ENCODE assay signal across 23 cellular contexts in genomic region chrX:8749697-8750096, GRCh38. TPM values are rescaled to one million over a fixed set of nuclear protein-coding genes. Genes with fewer than 3 reads are reported as not detected.
DNase-seq lines count a peak whose midpoint lies in the region; ATAC-seq, FAIRE-seq and TF ChIP-seq lines count a peak whose summit lies in the region.
"Had no signal": no experiment of that assay in that cellular context is flagged by ENCODE, and none has a peak within 500 bp of the region (broad histone marks: within the 10 kb centered on the region; RNA-seq: fewer than 3 reads in every experiment).

No MANE protein-coding gene starts in this region.

- H3K27ac Mint-ChIP-seq in astrocyte (ENCODE audit: unreplicated experiment), result no peak overlapping the region
- H3K27ac Mint-ChIP-seq: CD4-positive, alpha-beta memory T cell; HFFc6 had no signal

- TF ChIP-seq CTCF in astrocyte (IDR thresholded peaks at IDR 0.05; ENCODE audit: insufficient read depth, low read depth, low read length), result no peak
- TF ChIP-seq CTCF in mucosa of descending colon (IDR thresholded peaks at IDR 0.05), result no peak

- no peak overlapping the region for H3K9ac ChIP-seq in astrocyte (ENCODE audit: low read length)

- H3K9me3 Mint-ChIP-seq in astrocyte (ENCODE audit: unreplicated experiment), result no peaks in the 10 kb centered on the region
- H3K9me3 Mint-ChIP-seq: CD4-positive, alpha-beta memory T cell; HFFc6 had no signal

- H2AFZ ChIP-seq in astrocyte (ENCODE audit: low read depth, low read length), result no peak overlapping the region

- H3K9me3 ChIP-seq in astrocyte (ENCODE audit: insufficient read depth, low read depth, low read length), result no peaks in the 10 kb centered on the region
- no peaks in the 10 kb centered on the region for H3K9me3 ChIP-seq in mucosa of descending colon
- H3K9me3 ChIP-seq: A549, HAP-1 had no signal

- intact Hi-C loops in mucosa of descending colon (cut with DNase I, micrococcal nuclease), result no loop called here

- FAIRE-seq in astrocyte (lab: Jason Lieb, UNC), result peak; percentile 78
- FAIRE-seq: GM12891, GM18507, H54 had no signal

- H3K4me1 ChIP-seq in astrocyte (ENCODE audit: insufficient read depth, low read length) (no peaks in the 10 kb centered on the region), mucosa of descending colon (ENCODE audit: low read depth) (no peaks in the 10 kb centered on the region)
- H3K4me1 ChIP-seq: A549, HAP-1 had no signal

- H3K79me2 ChIP-seq in astrocyte (ENCODE audit: insufficient read depth, low read length), result no peaks in the 10 kb centered on the region

- no peak overlapping the region for H3K4me3 Mint-ChIP-seq in astrocyte (ENCODE audit: unreplicated experiment)
- H3K4me3 Mint-ChIP-seq: CD4-positive, alpha-beta memory T cell; HFFc6 had no signal

- peak; percentile 51 for ATAC-seq in mucosa of descending colon

- in situ Hi-C loops in ACHN (cut with HindIII; ENCODE audit: low pct_ligation_motif_present, low pct_unique_long_range_greater_than_20kb, low sequenced_read_pairs), result no loop called here

- H3K27me3 Mint-ChIP-seq in astrocyte (ENCODE audit: low read depth, unreplicated experiment), result no peaks in the 10 kb centered on the region

- H3K27ac ChIP-seq in astrocyte (ENCODE audit: low read depth, low read length), result no peak overlapping the region
- H3K27ac ChIP-seq: A549 had no signal

- H3K36me3 ChIP-seq in astrocyte (ENCODE audit: insufficient read depth, low read length) (no peaks in the 10 kb centered on the region), mucosa of descending colon (ENCODE audit: low read depth) (no peaks in the 10 kb centered on the region)
- H3K36me3 ChIP-seq: HAP-1 had no signal

- H3K4me1 Mint-ChIP-seq in astrocyte (ENCODE audit: low read depth, unreplicated experiment), result no peaks in the 10 kb centered on the region

- H3K4me2 ChIP-seq in astrocyte (ENCODE audit: low read length), result no peak overlapping the region

- DNase-seq in ACHN (peak; percentile 10), astrocyte (ENCODE audit: low read depth) (no peak), kidney tubule cell (ENCODE audit: low spot score) (peak; percentile 35), mucosa of descending colon (no peak), NCI-H526 treated with DMSO at 0.1 percent for 48 hours (lab: John Stamatoyannopoulos, UW) (no peak), foreskin melanocyte (no peak), NCI-H1105 treated with DMSO at 0.1 percent for 48 hours (lab: John Stamatoyannopoulos, UW) (no peak)
- DNase-seq: 8988T; C1 segment of cervical spinal cord; CD4-positive, alpha-beta memory T cell; COR-L47; DMS153; DMS79 treated with DMSO at 0.1 percent for 48 hours; GF-D8; GOT3; HFFc6 had no signal

- H3K36me3 Mint-ChIP-seq in astrocyte (ENCODE audit: low read depth, unreplicated experiment), result no peaks in the 10 kb centered on the region
- H3K36me3 Mint-ChIP-seq: CD4-positive, alpha-beta memory T cell had no signal

- no peaks in the 10 kb centered on the region for H3K27me3 ChIP-seq in astrocyte (ENCODE audit: insufficient read depth, low read length)

- no peaks in the 10 kb centered on the region for H4K20me1 ChIP-seq in astrocyte (ENCODE audit: insufficient read depth, low read length)

- no peak overlapping the region for H3K4me3 ChIP-seq in astrocyte (ENCODE audit: insufficient read depth, low read depth, low read length)
- no peak overlapping the region for H3K4me3 ChIP-seq in mucosa of descending colon
- H3K4me3 ChIP-seq: A549, HAP-1 had no signal

RNA-seq across cellular contexts. Expression of gene ANOS1, which starts 17.8 kb away (rescaled TPM):
- total RNA-seq in astrocyte, result 10.0 and 15.3 TPM in 2 replicates
- under 1 TPM; 0.14 to 0.48 (median 0.41) TPM for total RNA-seq in mucosa of descending colon
- total RNA-seq: Daoy, G401 had no signal

RNA-seq across cellular contexts. Expression of gene FAM9A, which starts 51.5 kb away (rescaled TPM):
- total RNA-seq in astrocyte (not detected in 2 replicates), mucosa of descending colon (not detected)
- total RNA-seq: CD4-positive, alpha-beta memory T cell; Daoy; G401; HFFc6 had no signal

Comparison
In these comparisons a context has a peak if more than half of its experiments do, and no peak if none do; other contexts are left out.
1. DNase-seq: peak in ACHN (single experiment) and kidney tubule cell (single experiment); none in astrocyte (single experiment), mucosa of descending colon (0 of 3), NCI-H526 treated with DMSO at 0.1 percent for 48 hours (single experiment), foreskin melanocyte (single experiment) and NCI-H1105 treated with DMSO at 0.1 percent for 48 hours (single experiment).